9 cellular contexts compared by ENCODE assay signal in the genomic region with DNA sequence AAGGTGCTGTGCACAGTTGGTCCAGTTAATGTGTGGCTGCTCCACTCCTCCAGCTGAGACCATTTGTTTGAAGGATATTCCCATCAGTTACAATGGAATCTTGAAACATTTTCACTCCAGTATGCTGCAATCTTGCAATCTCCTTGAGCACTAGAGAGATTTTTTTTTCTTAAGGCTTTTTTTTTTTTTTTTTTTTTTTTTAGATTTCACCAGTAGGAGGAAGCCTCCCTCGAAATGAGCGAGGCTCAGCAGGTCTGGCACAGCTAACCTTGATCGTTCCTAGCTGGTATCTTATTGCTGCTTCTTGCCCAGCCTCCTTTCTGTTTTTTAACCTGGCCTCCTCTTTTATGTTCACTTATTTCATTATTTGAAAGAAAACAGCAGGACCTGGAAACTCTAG. TPM values are rescaled to one million over a fixed set of nuclear protein-coding genes. Genes with fewer than 3 reads are reported as not detected.
DNase-seq lines count a peak whose midpoint lies in the region; ATAC-seq and TF ChIP-seq lines count a peak whose summit lies in the region.
"Had no signal": no experiment of that assay in that cellular context is flagged by ENCODE, and none has a peak within 500 bp of the region (broad histone marks: within the 10 kb centered on the region; RNA-seq: fewer than 3 reads in every experiment).

No MANE protein-coding gene starts in this region.

- H3K36me3 Mint-ChIP-seq in activated CD4-positive, alpha-beta memory T cell treated with anti-CD3 and anti-CD28 coated beads, Interleukin-2, amount 10 ng/mL, durations not matched to agents 7 days and 5 days (ENCODE audit: low read depth), result peaks cover 3% of the 10 kb centered on the region
- H3K36me3 Mint-ChIP-seq in activated CD4-positive, alpha-beta memory T cell treated with anti-CD3 and anti-CD28 coated beads for 36 hours, result no peaks in the 10 kb centered on the region
- H3K36me3 Mint-ChIP-seq in endothelial cell (ENCODE audit: low read depth, unreplicated experiment), result no peaks in the 10 kb centered on the region
- H3K36me3 Mint-ChIP-seq in osteocyte (ENCODE audit: unreplicated experiment), result no peaks in the 10 kb centered on the region

- peak; percentile 20 for DNase-seq in activated CD4-positive, alpha-beta memory T cell treated with anti-CD3 and anti-CD28 coated beads, Interleukin-2, amount 10 ng/mL, durations not matched to agents 7 days and 5 days
- no peak for DNase-seq in activated CD4-positive, alpha-beta memory T cell treated with anti-CD3 and anti-CD28 coated beads for 36 hours
- DNase-seq in NOMO-1 (lab: John Stamatoyannopoulos, UW; ENCODE audit: unreplicated experiment in 2 of 2) (peak; percentile 86 to 87), endothelial cell (ENCODE audit: low spot score) (no peak), osteocyte (ENCODE audit: extremely low spot score, unreplicated experiment) (no peak), NCI-H187 (lab: John Stamatoyannopoulos, UW) (no peak)
- DNase-seq: NCI-H1105 had no signal

- no peak overlapping the region for H3K27ac Mint-ChIP-seq in activated CD4-positive, alpha-beta memory T cell treated with anti-CD3 and anti-CD28 coated beads, Interleukin-2, amount 10 ng/mL, durations not matched to agents 7 days and 5 days
- H3K27ac Mint-ChIP-seq in activated CD4-positive, alpha-beta memory T cell treated with anti-CD3 and anti-CD28 coated beads for 36 hours, result no peak overlapping the region
- H3K27ac Mint-ChIP-seq in endothelial cell (ENCODE audit: unreplicated experiment) (peak overlapping the region; percentile 89), osteocyte (ENCODE audit: unreplicated experiment) (no peak overlapping the region)

- H3K9me3 Mint-ChIP-seq in activated CD4-positive, alpha-beta memory T cell treated with anti-CD3 and anti-CD28 coated beads, Interleukin-2, amount 10 ng/mL, durations not matched to agents 7 days and 5 days, result no peaks in the 10 kb centered on the region
- H3K9me3 Mint-ChIP-seq in activated CD4-positive, alpha-beta memory T cell treated with anti-CD3 and anti-CD28 coated beads for 36 hours, result no peaks in the 10 kb centered on the region
- H3K9me3 Mint-ChIP-seq in endothelial cell (ENCODE audit: unreplicated experiment) (no peaks in the 10 kb centered on the region), osteocyte (ENCODE audit: unreplicated experiment) (no peaks in the 10 kb centered on the region)

- TF ChIP-seq CTCF in endothelial cell (IDR thresholded peaks at IDR 0.05; ENCODE audit: unreplicated experiment) (no peak), osteocyte (IDR thresholded peaks at IDR 0.05) (peak; percentile 20)

- no peak overlapping the region for H3K4me3 Mint-ChIP-seq in activated CD4-positive, alpha-beta memory T cell treated with anti-CD3 and anti-CD28 coated beads, Interleukin-2, amount 10 ng/mL, durations not matched to agents 7 days and 5 days
- no peak overlapping the region for H3K4me3 Mint-ChIP-seq in activated CD4-positive, alpha-beta memory T cell treated with anti-CD3 and anti-CD28 coated beads for 36 hours
- H3K4me3 Mint-ChIP-seq in endothelial cell (ENCODE audit: unreplicated experiment) (no peak overlapping the region), osteocyte (ENCODE audit: unreplicated experiment) (no peak overlapping the region)

- no peak for ATAC-seq in GM19023 (IDR thresholded peaks at IDR 0.05; ENCODE audit: unreplicated experiment)
- ATAC-seq in HG03095 (IDR thresholded peaks at IDR 0.05; ENCODE audit: unreplicated experiment), result no peak

- no peaks in the 10 kb centered on the region for H3K27me3 Mint-ChIP-seq in activated CD4-positive, alpha-beta memory T cell treated with anti-CD3 and anti-CD28 coated beads, Interleukin-2, amount 10 ng/mL, durations not matched to agents 7 days and 5 days
- H3K27me3 Mint-ChIP-seq in activated CD4-positive, alpha-beta memory T cell treated with anti-CD3 and anti-CD28 coated beads for 36 hours, result no peaks in the 10 kb centered on the region
- peaks cover 3% of the 10 kb centered on the region for H3K27me3 Mint-ChIP-seq in endothelial cell (ENCODE audit: unreplicated experiment)
- H3K27me3 Mint-ChIP-seq in osteocyte (ENCODE audit: unreplicated experiment), result no peaks in the 10 kb centered on the region

- intact Hi-C loops in activated CD4-positive, alpha-beta memory T cell treated with anti-CD3 and anti-CD28 coated beads for 36 hours (cut with micrococcal nuclease), result loop anchor here (1.0 kb wide), 1 partner anchor 72 kb away; no protein-coding TSS in a partner anchor

- H3K4me1 Mint-ChIP-seq in activated CD4-positive, alpha-beta memory T cell treated with anti-CD3 and anti-CD28 coated beads, Interleukin-2, amount 10 ng/mL, durations not matched to agents 7 days and 5 days, result peaks cover 24% of the 10 kb centered on the region
- H3K4me1 Mint-ChIP-seq in activated CD4-positive, alpha-beta memory T cell treated with anti-CD3 and anti-CD28 coated beads for 36 hours (ENCODE audit: low read depth), result peaks cover 30% of the 10 kb centered on the region
- H3K4me1 Mint-ChIP-seq in endothelial cell (ENCODE audit: unreplicated experiment) (peaks cover 34% of the 10 kb centered on the region), osteocyte (ENCODE audit: unreplicated experiment) (peaks cover 16% of the 10 kb centered on the region)

- POLR2A ChIA-PET in activated CD4-positive, alpha-beta memory T cell treated with anti-CD3 and anti-CD28 coated beads, Interleukin-2, amount 10 ng/mL, durations not matched to agents 7 days and 5 days (lab: Charles Lee), result interaction anchor here (0.7 to 2.7 kb wide), 3 partner anchors 48 to 274 kb away, joined by 3 to 10 read pairs (median 3); partner anchors contain the start of gene RAP2B
- POLR2A ChIA-PET in activated CD4-positive, alpha-beta memory T cell treated with anti-CD3 and anti-CD28 coated beads for 36 hours (lab: Charles Lee), result no interaction called here

- CTCF ChIA-PET in activated CD4-positive, alpha-beta memory T cell treated with anti-CD3 and anti-CD28 coated beads, Interleukin-2, amount 10 ng/mL, durations not matched to agents 7 days and 5 days (lab: Charles Lee), result interaction anchor here (0.6 to 4.1 kb wide), 14 partner anchors 8 to 613 kb away, joined by 3 to 38 read pairs (median 3); partner anchors contain the start of gene RAP2B
- CTCF ChIA-PET in activated CD4-positive, alpha-beta memory T cell treated with anti-CD3 and anti-CD28 coated beads for 36 hours (lab: Charles Lee), result interaction anchor here (0.6 to 1.2 kb wide), 4 partner anchors 11 to 113 kb away, joined by 3 read pairs; no protein-coding TSS in a partner anchor

RNA-seq across cellular contexts. Expression of gene RAP2B, which starts 48.1 kb away (rescaled TPM):
- total RNA-seq in activated CD4-positive, alpha-beta memory T cell treated with anti-CD3 and anti-CD28 coated beads, Interleukin-2, amount 10 ng/mL, durations not matched to agents 7 days and 5 days, result 10 to 100 TPM; 37.2 to 37.3 TPM
- 10 to 100 TPM; 12.7 to 13.0 TPM for total RNA-seq in activated CD4-positive, alpha-beta memory T cell treated with anti-CD3 and anti-CD28 coated beads for 36 hours
- 33.7 TPM for total RNA-seq in endothelial cell (ENCODE audit: unreplicated experiment)
- total RNA-seq in osteocyte, result 14.6 and 15.9 TPM in 2 replicates

Comparison
In these comparisons a context has a peak if more than half of its experiments do, and no peak if none do; other contexts are left out.
1. DNase-seq: peak in activated CD4-positive, alpha-beta memory T cell treated with anti-CD3 and anti-CD28 coated beads, Interleukin-2, amount 10 ng/mL, durations not matched to agents 7 days and 5 days (single experiment) and NOMO-1 (2 of 2); none in activated CD4-positive, alpha-beta memory T cell treated with anti-CD3 and anti-CD28 coated beads for 36 hours (single experiment), endothelial cell (single experiment), osteocyte (single experiment) and NCI-H187 (0 of 2).